In genomic region chr9:83266618-83267543, GRCh38 we compare ENCODE assay signal across 13 cellular contexts.
A peak's percentile ranks its signal among the peaks of the same experiment; 100 is the strongest.
DNase-seq lines count a peak whose midpoint lies in the region; ATAC-seq and TF ChIP-seq lines count a peak whose summit lies in the region.
"Had no signal": no experiment of that assay in that cellular context is flagged by ENCODE, and none has a peak within 500 bp of the region (broad histone marks: within the 10 kb centered on the region; RNA-seq: fewer than 3 reads in every experiment).

No MANE protein-coding gene starts in this region.

- H3K4me3 ChIP-seq in AG10803 (ENCODE audit: low read length) (no peak overlapping the region), Peyer's patch (no peak overlapping the region), fibroblast of the aortic adventitia (ENCODE audit: low read depth, low read length) (peak overlapping the region; percentile 6)
- H3K4me3 ChIP-seq: sigmoid colon had no signal

- H3K27ac ChIP-seq in Peyer's patch = no peak overlapping the region
- H3K27ac ChIP-seq: sigmoid colon had no signal

- no peak overlapping the region for H3K4me3 Mint-ChIP-seq in effector memory CD8-positive, alpha-beta T cell
- H3K4me3 Mint-ChIP-seq: activated CD4-positive, alpha-beta memory T cell treated with anti-CD3 and anti-CD28 coated beads for 36 hours had no signal

- no peak for TF ChIP-seq CTCF in AG10803 (conservative IDR thresholded peaks at IDR 0.05; ENCODE audit: low read length)
- no peak for TF ChIP-seq CTCF in Peyer's patch (IDR thresholded peaks at IDR 0.05)
- TF ChIP-seq CTCF in fibroblast of the aortic adventitia (IDR thresholded peaks at IDR 0.05; ENCODE audit: insufficient read depth, low read length) = no peak

- H3K27me3 Mint-ChIP-seq in effector memory CD8-positive, alpha-beta T cell = no peaks in the 10 kb centered on the region
- H3K27me3 Mint-ChIP-seq: activated CD4-positive, alpha-beta memory T cell treated with anti-CD3 and anti-CD28 coated beads for 36 hours had no signal

- ATAC-seq in GM19035 (IDR thresholded peaks at IDR 0.05; ENCODE audit: unreplicated experiment) = no peak
- no peak for ATAC-seq in effector memory CD8-positive, alpha-beta T cell (replicated peaks)

- H3K4me1 Mint-ChIP-seq in effector memory CD8-positive, alpha-beta T cell (ENCODE audit: low read depth in 2 of 2) = peaks cover 0 to 2% of the 10 kb centered on the region in 2 donors

- no peaks in the 10 kb centered on the region for H3K36me3 ChIP-seq in Peyer's patch
- H3K36me3 ChIP-seq: sigmoid colon had no signal

- no peak overlapping the region for H3K27ac Mint-ChIP-seq in effector memory CD8-positive, alpha-beta T cell
- H3K27ac Mint-ChIP-seq: activated CD4-positive, alpha-beta memory T cell treated with anti-CD3 and anti-CD28 coated beads for 36 hours had no signal

- no peaks in the 10 kb centered on the region for H3K9me3 ChIP-seq in Peyer's patch
- H3K9me3 ChIP-seq: sigmoid colon had no signal

- no peaks in the 10 kb centered on the region for H3K9me3 Mint-ChIP-seq in effector memory CD8-positive, alpha-beta T cell
- H3K9me3 Mint-ChIP-seq: activated CD4-positive, alpha-beta memory T cell treated with anti-CD3 and anti-CD28 coated beads for 36 hours had no signal

- TF ChIP-seq POLR2A in Peyer's patch (IDR thresholded peaks at IDR 0.05) = no peak

- no peaks in the 10 kb centered on the region for H3K4me1 ChIP-seq in Peyer's patch

- peaks cover 4% of the 10 kb centered on the region for H3K36me3 Mint-ChIP-seq in effector memory CD8-positive, alpha-beta T cell (ENCODE audit: insufficient read depth)
- H3K36me3 Mint-ChIP-seq: activated CD4-positive, alpha-beta memory T cell treated with anti-CD3 and anti-CD28 coated beads for 36 hours had no signal

- H3K27me3 ChIP-seq in Peyer's patch = no peaks in the 10 kb centered on the region
- H3K27me3 ChIP-seq: sigmoid colon had no signal

- peak; percentile 40 for DNase-seq in AG10803 (ENCODE audit: low read depth)
- peak in 2 of 3 donors; percentile 49 to 51 for DNase-seq in Peyer's patch
- DNase-seq in fibroblast of the aortic adventitia (ENCODE audit: low read depth) = peak; percentile 65
- DNase-seq in mucosa of gallbladder (ENCODE audit: low spot score) = peak; percentile 27
- no peak for DNase-seq in medulla oblongata (ENCODE audit: extremely low spot score)
- DNase-seq in MV-4-11 (lab: John Stamatoyannopoulos, UW) = no peak
- DNase-seq in effector memory CD8-positive, alpha-beta T cell = no peak
- DNase-seq: ACHN; activated CD4-positive, alpha-beta memory T cell treated with anti-CD3 and anti-CD28 coated beads for 36 hours; NCI-H1417; RPMI8226; sigmoid colon had no signal

Comparison
In these comparisons a context has a peak if more than half of its experiments do, and no peak if none do; other contexts are left out.
1. DNase-seq: peak in AG10803 (single experiment), Peyer's patch (2 of 3), fibroblast of the aortic adventitia (single experiment) and mucosa of gallbladder (single experiment); none in medulla oblongata (single experiment), MV-4-11 (single experiment) and effector memory CD8-positive, alpha-beta T cell (0 of 3).